In the genomic region with DNA sequence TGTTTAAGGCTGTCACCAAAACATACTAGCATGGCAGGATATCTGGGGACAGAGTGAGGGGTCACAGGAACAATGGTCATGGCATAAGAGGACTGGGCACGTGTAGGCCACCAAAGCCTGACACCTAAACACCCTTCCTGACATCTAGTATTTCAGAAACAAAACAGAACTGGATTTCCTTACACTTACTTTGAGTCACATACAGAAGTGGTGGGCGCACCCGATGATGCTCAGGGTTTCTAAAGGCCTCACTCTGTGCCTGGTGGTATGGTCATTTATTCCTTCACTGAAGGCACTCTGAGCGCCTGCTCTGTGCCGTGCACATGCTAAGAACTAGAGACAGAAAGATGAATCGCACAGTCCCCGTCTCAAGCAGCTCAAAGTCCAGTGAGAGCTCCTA, we compare ENCODE assay signal across 12 cellular contexts. TPM values are rescaled to one million over a fixed set of nuclear protein-coding genes. Genes with fewer than 3 reads are reported as not detected.
A peak's percentile ranks its signal among the peaks of the same experiment; 100 is the strongest.
DNase-seq lines count a peak whose midpoint lies in the region; ATAC-seq, FAIRE-seq and TF ChIP-seq lines count a peak whose summit lies in the region.
"Had no signal": no experiment of that assay in that cellular context is flagged by ENCODE, and none has a peak within 500 bp of the region (broad histone marks: within the 10 kb centered on the region; RNA-seq: fewer than 3 reads in every experiment).

No MANE protein-coding gene starts in this region.

- no peak overlapping the region for H2AFZ ChIP-seq in SU-DHL-6 (ENCODE audit: low read depth, low read length, severe bottlenecking)

- TF ChIP-seq CTCF in SU-DHL-6 (IDR thresholded peaks at IDR 0.05; ENCODE audit: insufficient read depth, low read length, poor library complexity, severe bottlenecking) = no peak
- TF ChIP-seq CTCF in epithelial cell of proximal tubule (conservative IDR thresholded peaks at IDR 0.05; ENCODE audit: low read depth, low read length) = no peak

- H3K27me3 ChIP-seq in SU-DHL-6 (ENCODE audit: low read length) = no peaks in the 10 kb centered on the region

- H4K20me1 ChIP-seq in SU-DHL-6 (ENCODE audit: low read depth, low read length) = no peaks in the 10 kb centered on the region

- peak overlapping the region; percentile 87 to 90 for H3K4me3 Mint-ChIP-seq in stimulated activated naive CD8-positive, alpha-beta T cell treated with anti-CD3 and anti-CD28 coated beads, Interleukin-15, amount 100 ng/mL, for 72 hours

- H3K9me3 ChIP-seq in SU-DHL-6 (ENCODE audit: insufficient read depth, low read length) = no peaks in the 10 kb centered on the region

- H3K79me2 ChIP-seq in SU-DHL-6 (ENCODE audit: insufficient read depth, low read length) = peaks cover 48% of the 10 kb centered on the region

- no peak for FAIRE-seq in urothelium cell line (lab: Jason Lieb, UNC)
- FAIRE-seq: endometrium had no signal

- peak overlapping the region in 1 of 2 donors; percentile 80 for H3K27ac Mint-ChIP-seq in stimulated activated naive CD8-positive, alpha-beta T cell treated with anti-CD3 and anti-CD28 coated beads, Interleukin-15, amount 100 ng/mL, for 72 hours

- peak overlapping the region; percentile 95 for H3K4me2 ChIP-seq in SU-DHL-6 (ENCODE audit: low read depth, low read length, poor library complexity, severe bottlenecking)

- peak overlapping the region; percentile 68; the same call in 1 of the 2 replicates for H3K9ac ChIP-seq in SU-DHL-6 (ENCODE audit: low read length)

- H3K36me3 ChIP-seq in SU-DHL-6 (ENCODE audit: low read length) = no peaks in the 10 kb centered on the region

- 0 out of 2 replicates have a peak, but pooled peaks cover 10% of the 10 kb centered on the region for H3F3A ChIP-seq in SU-DHL-6 (ENCODE audit: insufficient read depth)

- no peak overlapping the region for H3K27ac ChIP-seq in SU-DHL-6 (ENCODE audit: low read depth, low read length)

- peak; percentile 20 for DNase-seq in activated naive CD4-positive, alpha-beta T cell treated with Interleukin-2 at 50 U/mL for 16 hours
- no peak for DNase-seq in activated naive CD4-positive, alpha-beta T cell (lab: John Stamatoyannopoulos, UW)
- DNase-seq in epithelial cell of proximal tubule (ENCODE audit: low read depth) = no peak
- DNase-seq in stimulated activated naive CD8-positive, alpha-beta T cell treated with anti-CD3 and anti-CD28 coated beads, Interleukin-15, amount 100 ng/mL, for 72 hours = no peak
- DNase-seq in urothelium cell line (ENCODE audit: low spot score) = no peak
- no peak for DNase-seq in NCI-H526 treated with DMSO at 0.1 percent for 48 hours (lab: John Stamatoyannopoulos, UW)
- DNase-seq in nucleus accumbens (lab: John Stamatoyannopoulos, UW) = no peak
- DNase-seq: activated CD4-positive, CD25-positive, alpha-beta regulatory T cell; mesendoderm; NCI-H2107 had no signal

- no peak for ATAC-seq in stimulated activated naive CD8-positive, alpha-beta T cell treated with anti-CD3 and anti-CD28 coated beads, Interleukin-15, amount 100 ng/mL, for 72 hours

- H3K4me1 Mint-ChIP-seq in stimulated activated naive CD8-positive, alpha-beta T cell treated with anti-CD3 and anti-CD28 coated beads, Interleukin-15, amount 100 ng/mL, for 72 hours = peaks cover 48% of the 10 kb centered on the region

- no peaks in the 10 kb centered on the region for H3K27me3 Mint-ChIP-seq in stimulated activated naive CD8-positive, alpha-beta T cell treated with anti-CD3 and anti-CD28 coated beads, Interleukin-15, amount 100 ng/mL, for 72 hours

- H3K9me3 Mint-ChIP-seq in stimulated activated naive CD8-positive, alpha-beta T cell treated with anti-CD3 and anti-CD28 coated beads, Interleukin-15, amount 100 ng/mL, for 72 hours = no peaks in the 10 kb centered on the region

- H3K4me3 ChIP-seq in SU-DHL-6 (ENCODE audit: insufficient read depth, low read length, poor library complexity, severe bottlenecking) = no peak overlapping the region
- peak overlapping the region; percentile 84 for H3K4me3 ChIP-seq in epithelial cell of proximal tubule (ENCODE audit: low read depth, low read length)

- no peaks in the 10 kb centered on the region for H3K9me2 ChIP-seq in SU-DHL-6 (replicated peaks; ENCODE audit: insufficient read depth, low read length)

RNA-seq across cellular contexts. Expression of a gene that starts 2.0 kb away (rescaled TPM):
- 15.4 and 24.9 TPM in 2 replicates for total RNA-seq in epithelial cell of proximal tubule

RNA-seq across cellular contexts. Expression of a gene that starts 48.4 kb away (rescaled TPM):
- 34.9 and 41.1 TPM in 2 replicates for total RNA-seq in epithelial cell of proximal tubule
